ENCODE assay signal across 19 cellular contexts in genomic region chr15:52493968-52494367, GRCh38.
"Had no signal": no experiment of that assay in that cellular context is flagged by ENCODE, and none has a peak within 500 bp of the region (broad histone marks: within the 10 kb centered on the region; RNA-seq: fewer than 3 reads in every experiment).

No MANE protein-coding gene starts in this region.

- DNase-seq: activated CD4-positive, alpha-beta T cell treated with anti-CD3 and anti-CD28 coated beads for 4 hours; activated CD8-positive, alpha-beta memory T cell treated with anti-CD3 and anti-CD28 coated beads, Interleukin-2, amount 50 U/mL, for 48 hours; activated CD8-positive, alpha-beta T cell treated with anti-CD3 and anti-CD28 coated beads, Interleukin-2, amount 10 ng/mL, durations not matched to agents 7 days and 5 days; activated naive CD4-positive, alpha-beta T cell treated with anti-CD3 and anti-CD28 coated beads, Interleukin-2, amount 50 U/mL, for 16 hours; adrenal gland; central memory CD4-positive, alpha-beta T cell; cortex of kidney; effector memory CD8-positive, alpha-beta T cell; erythroblast; glutamatergic neuron; immature natural killer cell; natural killer cell; right lobe of liver; stimulated activated CD4-positive, alpha-beta T cell treated with anti-CD3 and anti-CD28 coated beads, Interleukin-12 subunit alpha, Interleukin-12 subunit beta, amount 100 ng/mL, for 4 hours; stimulated activated naive CD4-positive, alpha-beta T cell treated with Interleukin-2 at 50 U/mL for 16 hours; upper lobe of left lung; WERI-Rb-1 had no signal

- H3K36me3 ChIP-seq: adrenal gland, prostate gland, right lobe of liver, upper lobe of left lung, WERI-Rb-1 had no signal

- H3K27ac ChIP-seq: adrenal gland, prostate gland, right lobe of liver, upper lobe of left lung, WERI-Rb-1 had no signal

- H3K4me1 ChIP-seq: adrenal gland, right lobe of liver, upper lobe of left lung had no signal

- H3K4me3 ChIP-seq: adrenal gland, prostate gland, right lobe of liver, upper lobe of left lung had no signal

- H3K27me3 ChIP-seq: adrenal gland, right lobe of liver, upper lobe of left lung had no signal

- H3K9me3 ChIP-seq: adrenal gland, prostate gland, right lobe of liver, upper lobe of left lung had no signal

- ATAC-seq: activated CD8-positive, alpha-beta T cell treated with anti-CD3 and anti-CD28 coated beads, Interleukin-2, amount 10 ng/mL, durations not matched to agents 7 days and 5 days; activated T-helper 17 cell treated with anti-CD3 and anti-CD28 coated beads, Interleukin-2, amount 50 U/mL, for 72 hours; effector memory CD8-positive, alpha-beta T cell; natural killer cell; right lobe of liver had no signal
